In the genomic region with DNA sequence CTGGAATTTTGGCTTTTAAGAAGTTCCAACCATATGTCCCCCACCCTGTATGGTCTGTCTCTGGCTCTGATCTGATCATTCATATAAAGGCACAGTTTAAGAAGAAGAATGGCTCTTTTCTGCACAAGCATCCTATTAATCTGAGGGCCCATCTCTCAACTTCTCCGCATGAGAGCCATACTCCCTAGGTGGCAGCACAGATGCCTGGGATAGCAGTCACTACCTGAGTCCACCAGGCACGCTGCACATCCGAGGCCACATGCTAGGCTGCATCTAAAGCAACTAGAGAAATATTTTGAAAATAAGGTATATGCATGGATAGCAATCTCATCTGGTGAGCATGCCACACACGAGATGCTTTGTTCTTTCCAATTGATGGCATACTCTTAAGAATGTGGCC, we compare ENCODE assay signal across 17 cellular contexts.
DNase-seq lines count a peak whose midpoint lies in the region; ATAC-seq and TF ChIP-seq lines count a peak whose summit lies in the region.
"Had no signal": no experiment of that assay in that cellular context is flagged by ENCODE, and none has a peak within 500 bp of the region (broad histone marks: within the 10 kb centered on the region; RNA-seq: fewer than 3 reads in every experiment).

No MANE protein-coding gene starts in this region.

- no peak overlapping the region for H2AFZ ChIP-seq in H9 (ENCODE audit: low read length)

- H3K9me3 ChIP-seq in H9 (ENCODE audit: control insufficient read depth, low read depth, low read length) (no peaks in the 10 kb centered on the region), aorta (ENCODE audit: control insufficient read depth, low read length) (no peaks in the 10 kb centered on the region)
- H3K9me3 ChIP-seq: body of pancreas, MG63, upper lobe of left lung had no signal

- H3K36me3 ChIP-seq in aorta (ENCODE audit: control insufficient read depth in 1 of 2, insufficient read depth in 2 of 2, low read length in 1 of 2), result no peaks in the 10 kb centered on the region
- H3K36me3 ChIP-seq: MG63, upper lobe of left lung had no signal

- H3K56ac ChIP-seq in H9 (ENCODE audit: insufficient read length, low read depth, low read length), result no peak overlapping the region

- no peaks in the 10 kb centered on the region for H3K9me3 Mint-ChIP-seq in H9
- H3K9me3 Mint-ChIP-seq: memory B cell had no signal

- ATAC-seq in aorta (ENCODE audit: low FRiP score), result no peak
- ATAC-seq: body of pancreas had no signal

- intact Hi-C loops in aorta (cut with DNase I), result no loop called here

- no peak overlapping the region for H2BK12ac ChIP-seq in H9 (ENCODE audit: insufficient read length, low read depth, low read length)

- no CpG with 5 or more reads among the region's 4 CpGs for WGBS in H9 (ENCODE audit: extremely low coverage, insufficient read length, low lambda C conversion rate)
- WGBS in aorta, 2 donors, result 84 to 87% methylated on average over 4 of the region's 4 CpGs

- H3K23me2 ChIP-seq in H9 (ENCODE audit: insufficient read length, low read depth, low read length, poor library complexity, severe bottlenecking), result no peaks in the 10 kb centered on the region

- no peaks in the 10 kb centered on the region for H3K27me3 Mint-ChIP-seq in H9 (ENCODE audit: low read depth)
- H3K27me3 Mint-ChIP-seq: memory B cell had no signal

- H3K4me3 Mint-ChIP-seq in H9, result no peak overlapping the region
- H3K4me3 Mint-ChIP-seq: memory B cell had no signal

- H3K4me3 ChIP-seq in aorta (ENCODE audit: low read length in 2 of 2), result no peak overlapping the region
- H3K4me3 ChIP-seq: body of pancreas, MG63, upper lobe of left lung had no signal

- no peak overlapping the region for H2BK20ac ChIP-seq in H9 (ENCODE audit: low read depth, low read length, poor library complexity, severe bottlenecking)

- no peak overlapping the region for H3K27ac Mint-ChIP-seq in H9
- H3K27ac Mint-ChIP-seq: memory B cell had no signal

- no peak overlapping the region for H4K91ac ChIP-seq in H9 (ENCODE audit: insufficient read length, low read depth, low read length)

- H3K79me2 ChIP-seq in H9 (ENCODE audit: insufficient read depth, low read length), result no peaks in the 10 kb centered on the region

- H3K79me1 ChIP-seq in H9 (ENCODE audit: insufficient read depth, low read depth, low read length, poor library complexity, severe bottlenecking), result no peaks in the 10 kb centered on the region

- H3K4me1 Mint-ChIP-seq in H9, result peaks cover 8 to 12% of the 10 kb centered on the region in 2 experiments
- H3K4me1 Mint-ChIP-seq: memory B cell had no signal

- no peak overlapping the region for H3K23ac ChIP-seq in H9 (ENCODE audit: insufficient read length, low read depth, low read length)

- no peak overlapping the region for H4K5ac ChIP-seq in H9 (ENCODE audit: insufficient read length, low read depth, low read length)

- H3K18ac ChIP-seq in H9 (ENCODE audit: insufficient read length, low read depth, low read length), result no peak overlapping the region

- peak; percentile 51; the same call in 2 of the 3 replicates for TF ChIP-seq CTCF in H9 (conservative IDR thresholded peaks at IDR 0.05)

- no peak overlapping the region for H3K9ac ChIP-seq in H9 (ENCODE audit: extremely low read depth, insufficient read length, low read length)

- H4K8ac ChIP-seq in H9 (replicated peaks; ENCODE audit: insufficient read length, low read depth, low read length), result no peak overlapping the region

- no peak overlapping the region for H2AK5ac ChIP-seq in H9 (ENCODE audit: insufficient read length, low read length)

- H4K20me1 ChIP-seq in H9 (ENCODE audit: control insufficient read depth, insufficient read depth, insufficient read length), result no peaks in the 10 kb centered on the region

- H3K4me2 ChIP-seq in H9 (ENCODE audit: insufficient read depth, insufficient read length, low read length), result no peak overlapping the region

- no peak overlapping the region for H3K4ac ChIP-seq in H9 (ENCODE audit: low read depth, low read length)

- DNase-seq in NCI-H1436 (lab: John Stamatoyannopoulos, UW) (peak; percentile 29), NCI-H1436 treated with DMSO at 0.1 percent for 48 hours (lab: John Stamatoyannopoulos, UW) (no peak), H9 (peak; percentile 42), SK-N-DZ (ENCODE audit: low spot score) (peak; percentile 9), iPS-NIHi11 (ENCODE audit: low spot score) (peak; percentile 48), NOMO-1 (lab: John Stamatoyannopoulos, UW; ENCODE audit: unreplicated experiment in 2 of 2) (no peak), aorta (no peak)
- DNase-seq in activated CD4-positive, alpha-beta T cell treated with anti-CD3 and anti-CD28 coated beads, Interleukin-2, amount 50 U/mL, for 1 hour, result no peak
- DNase-seq: activated CD4-positive, CD25-positive, alpha-beta regulatory T cell treated with anti-CD3 and anti-CD28 coated beads, Interleukin-2, amount 50 U/mL, for 72 hours; activated T-cell treated with anti-CD3 and anti-CD28 coated beads, Interleukin-2, amount 50 U/mL, for 48 hours; body of pancreas; DMS79 treated with DMSO at 0.1 percent for 48 hours; MG63; NCI-H524 treated with DMSO at 0.1 percent for 48 hours; occipital lobe; upper lobe of left lung had no signal

- no peak overlapping the region for H2BK5ac ChIP-seq in H9 (ENCODE audit: insufficient read length, low read length)

- H2BK15ac ChIP-seq in H9 (ENCODE audit: low read depth, low read length), result no peak overlapping the region

- H3K36me3 Mint-ChIP-seq in H9 (ENCODE audit: insufficient read depth in 1 of 3, low read depth in 3 of 3), result no peaks in the 10 kb centered on the region
- H3K36me3 Mint-ChIP-seq: memory B cell had no signal

- peaks cover 5% of the 10 kb centered on the region; the same call in 1 of the 2 replicates for H3K4me1 ChIP-seq in H9 (ENCODE audit: insufficient read depth, low read length)
- H3K4me1 ChIP-seq in aorta (ENCODE audit: control insufficient read depth in 1 of 2, insufficient read depth in 2 of 2, low read length in 2 of 2), result no peaks in the 10 kb centered on the region
- H3K4me1 ChIP-seq: body of pancreas, upper lobe of left lung had no signal

- no peak overlapping the region for H3K14ac ChIP-seq in H9 (ENCODE audit: insufficient read depth, low read length)

- no peak overlapping the region for H2BK120ac ChIP-seq in H9 (ENCODE audit: low read depth, low read length, poor library complexity, severe bottlenecking)

- no peak overlapping the region for H3T11ph ChIP-seq in H9 (ENCODE audit: low read length)

- H3K27me3 ChIP-seq in H9 (ENCODE audit: insufficient read depth, low read length) (no peaks in the 10 kb centered on the region), aorta (ENCODE audit: control insufficient read depth in 1 of 2, insufficient read depth in 2 of 2, low read length in 1 of 2) (no peaks in the 10 kb centered on the region)
- H3K27me3 ChIP-seq: body of pancreas, MG63, upper lobe of left lung had no signal

- H3K27ac ChIP-seq in H9 (ENCODE audit: insufficient read length, low read depth, low read length) (no peak overlapping the region), aorta (ENCODE audit: low read depth in 1 of 2, low read length in 2 of 2) (no peak overlapping the region)
- H3K27ac ChIP-seq: body of pancreas, upper lobe of left lung had no signal

Comparison
In these comparisons a context has a peak if more than half of its experiments do, and no peak if none do; other contexts are left out.
1. DNase-seq: peak in NCI-H1436 (single experiment), H9 (single experiment), SK-N-DZ (single experiment) and iPS-NIHi11 (single experiment); none in NCI-H1436 treated with DMSO at 0.1 percent for 48 hours (single experiment), NOMO-1 (0 of 2), activated CD4-positive, alpha-beta T cell treated with anti-CD3 and anti-CD28 coated beads, Interleukin-2, amount 50 U/mL, for 1 hour (single experiment) and aorta (0 of 2).